In the genomic region with DNA sequence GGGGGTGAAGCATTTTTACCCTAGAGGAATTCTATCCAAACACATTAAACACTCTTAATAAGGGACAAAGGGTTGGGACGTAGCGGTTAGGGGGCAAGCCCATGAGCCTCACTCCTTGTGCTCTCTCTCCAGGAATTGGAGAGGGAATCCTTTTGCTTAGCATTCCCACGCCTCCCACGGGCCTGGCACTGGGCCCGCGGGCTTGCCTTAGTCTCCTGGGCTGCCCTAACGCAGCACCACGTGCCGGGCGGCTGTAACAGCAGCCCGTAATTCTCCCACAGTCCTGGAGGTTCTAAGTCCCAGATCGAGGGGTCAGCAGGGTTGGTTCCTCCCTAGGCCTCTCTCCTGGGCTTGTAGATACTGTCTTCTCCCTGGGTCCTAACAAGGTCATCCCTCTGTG, we compare ENCODE assay signal across 19 cellular contexts.
DNase-seq lines count a peak whose midpoint lies in the region; ATAC-seq and TF ChIP-seq lines count a peak whose summit lies in the region.
"Had no signal": no experiment of that assay in that cellular context is flagged by ENCODE, and none has a peak within 500 bp of the region (broad histone marks: within the 10 kb centered on the region; RNA-seq: fewer than 3 reads in every experiment).

No MANE protein-coding gene starts in this region.

- peaks cover 15% of the 10 kb centered on the region; the same call in 1 of the 2 replicates for H3F3A ChIP-seq in SU-DHL-6 (ENCODE audit: insufficient read depth)

- peaks cover 0 to 37% (median 22%) of the 10 kb centered on the region in 4 donors for H3K4me1 ChIP-seq in sigmoid colon
- H3K4me1 ChIP-seq: breast epithelium had no signal

- H3K27ac ChIP-seq in SU-DHL-6 (ENCODE audit: low read depth, low read length) (no peak overlapping the region), sigmoid colon (peak overlapping the region in 2 of 4 donors; percentile 40 to 45)
- H3K27ac ChIP-seq: breast epithelium, left lung, suprapubic skin had no signal

- no peak overlapping the region for H3K9ac ChIP-seq in SU-DHL-6 (ENCODE audit: low read length)

- intact Hi-C loops in sigmoid colon (cut with DNase I) = loop anchor here (5.0 to 10.0 kb wide), 3 partner anchors 65 to 150 kb away; a partner anchor contains a TSS

- WGBS in sigmoid colon, 2 donors = 80 to 82% methylated on average over 12 of the region's 12 CpGs

- no peaks in the 10 kb centered on the region for H4K20me1 ChIP-seq in SU-DHL-6 (ENCODE audit: low read depth, low read length)

- H3K4me3 ChIP-seq in SU-DHL-6 (ENCODE audit: insufficient read depth, low read length, poor library complexity, severe bottlenecking) = no peak overlapping the region
- H3K4me3 ChIP-seq in choroid plexus epithelial cell (ENCODE audit: low read depth, low read length) = no peak overlapping the region
- H3K4me3 ChIP-seq in sigmoid colon = no peak overlapping the region
- H3K4me3 ChIP-seq: breast epithelium, left lung, mucosa of descending colon, suprapubic skin had no signal

- peaks cover 67% of the 10 kb centered on the region for H3K79me2 ChIP-seq in SU-DHL-6 (ENCODE audit: insufficient read depth, low read length)

- ATAC-seq in stimulated activated naive CD8-positive, alpha-beta T cell treated with anti-CD3 and anti-CD28 coated beads, Interleukin-15, Interleukin-2, amounts not matched to agents 100 U/mL and 50 U/mL, for 24 hours = no peak
- no peak for ATAC-seq in HG02763 (IDR thresholded peaks at IDR 0.05; ENCODE audit: unreplicated experiment)
- ATAC-seq: activated CD4-positive, alpha-beta T cell treated with anti-CD3 and anti-CD28 coated beads for 36 hours; left lung; mucosa of descending colon had no signal

- no peak overlapping the region for H2AFZ ChIP-seq in SU-DHL-6 (ENCODE audit: low read depth, low read length, severe bottlenecking)

- TF ChIP-seq EP300 in sigmoid colon (IDR thresholded peaks at IDR 0.05) = no peak

- H3K36me3 ChIP-seq in SU-DHL-6 (ENCODE audit: low read length) (no peaks in the 10 kb centered on the region), sigmoid colon (no peaks in the 10 kb centered on the region)
- H3K36me3 ChIP-seq: breast epithelium, left lung, neutrophil, suprapubic skin had no signal

- H3K9me2 ChIP-seq in SU-DHL-6 (replicated peaks; ENCODE audit: insufficient read depth, low read length) = no peaks in the 10 kb centered on the region

- no peaks in the 10 kb centered on the region for H3K27me3 ChIP-seq in SU-DHL-6 (ENCODE audit: low read length)
- H3K27me3 ChIP-seq in sigmoid colon = no peaks in the 10 kb centered on the region
- H3K27me3 ChIP-seq: left lung, neutrophil, suprapubic skin had no signal

- no peak for TF ChIP-seq POLR2A in sigmoid colon (IDR thresholded peaks at IDR 0.05)

- TF ChIP-seq CTCF in SU-DHL-6 (IDR thresholded peaks at IDR 0.05; ENCODE audit: insufficient read depth, low read length, poor library complexity, severe bottlenecking) (no peak), choroid plexus epithelial cell (conservative IDR thresholded peaks at IDR 0.05; ENCODE audit: low read depth, low read length) (no peak), sigmoid colon (IDR thresholded peaks at IDR 0.05) (no peak)

- H3K9me3 ChIP-seq in SU-DHL-6 (ENCODE audit: insufficient read depth, low read length) (no peaks in the 10 kb centered on the region), sigmoid colon (no peaks in the 10 kb centered on the region)
- H3K9me3 ChIP-seq: breast epithelium, left lung, mucosa of descending colon, neutrophil, suprapubic skin had no signal

- DNase-seq in choroid plexus epithelial cell (ENCODE audit: low read depth) (peak; percentile 51), hepatic stellate cell (ENCODE audit: low spot score) (peak; percentile 12), sigmoid colon (peak; percentile 77), EL (no peak)
- DNase-seq in stimulated activated naive CD8-positive, alpha-beta T cell treated with anti-CD3 and anti-CD28 coated beads, Interleukin-15, Interleukin-2, amounts not matched to agents 100 U/mL and 50 U/mL, for 24 hours = no peak
- DNase-seq: activated CD4-positive, alpha-beta T cell treated with anti-CD3 and anti-CD28 coated beads for 36 hours; activated naive CD8-positive, alpha-beta T cell treated with anti-CD3 and anti-CD28 coated beads for 36 hours; CD8-positive, alpha-beta memory T cell; dermis blood vessel endothelial cell; DMS79; left lung; MM.1S; mucosa of descending colon; NCI-H1694 had no signal

- H3K4me2 ChIP-seq in SU-DHL-6 (ENCODE audit: low read depth, low read length, poor library complexity, severe bottlenecking) = peak overlapping the region; percentile 61

Comparison
In these comparisons a context has a peak if more than half of its experiments do, and no peak if none do; other contexts are left out.
1. DNase-seq: peak in choroid plexus epithelial cell (single experiment), hepatic stellate cell (single experiment) and sigmoid colon (single experiment); none in stimulated activated naive CD8-positive, alpha-beta T cell treated with anti-CD3 and anti-CD28 coated beads, Interleukin-15, Interleukin-2, amounts not matched to agents 100 U/mL and 50 U/mL, for 24 hours (single experiment) and EL (single experiment).